Comparison of ENCODE assay signal across 11 cellular contexts in the genomic region with DNA sequence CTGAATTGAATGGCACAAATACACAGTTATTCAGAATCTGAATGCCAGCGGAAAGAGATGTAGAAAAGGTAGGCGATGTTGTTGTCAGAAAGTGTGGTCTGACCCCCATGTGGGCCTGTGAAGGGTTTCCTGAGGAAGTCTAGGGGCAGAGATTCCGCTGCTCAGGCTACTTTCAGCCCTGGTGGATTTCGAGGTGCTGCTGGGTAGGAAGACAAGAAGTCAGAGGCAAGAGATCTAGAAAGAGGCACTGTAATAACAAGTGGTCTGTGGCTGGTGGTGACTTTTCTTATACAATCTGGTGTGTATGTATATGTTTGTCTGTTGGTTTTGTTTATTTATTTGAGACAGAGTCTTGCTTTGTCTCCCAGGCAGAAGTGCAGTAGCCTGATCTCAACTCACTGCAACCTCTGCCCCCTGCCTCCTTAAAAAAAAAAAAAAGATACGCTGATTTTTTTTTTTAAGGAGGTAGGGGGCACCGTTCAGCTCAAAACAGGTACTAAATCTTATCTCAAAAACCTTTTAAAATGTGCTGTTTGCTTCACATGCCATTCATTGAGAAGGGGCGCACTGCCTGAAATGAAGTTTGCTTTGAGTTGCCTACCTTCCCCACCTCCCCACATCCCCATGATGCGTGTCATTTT. TPM values are rescaled to one million over a fixed set of nuclear protein-coding genes. Genes with fewer than 3 reads are reported as not detected.
DNase-seq lines count a peak whose midpoint lies in the region; ATAC-seq and TF ChIP-seq lines count a peak whose summit lies in the region.
"Had no signal": no experiment of that assay in that cellular context is flagged by ENCODE, and none has a peak within 500 bp of the region (broad histone marks: within the 10 kb centered on the region; RNA-seq: fewer than 3 reads in every experiment).

No MANE protein-coding gene starts in this region.

- 53% methylated on average over 8 of the region's 8 CpGs for WGBS in esophagus muscularis mucosa

- intact Hi-C loops in activated CD4-positive, alpha-beta memory T cell treated with anti-CD3 and anti-CD28 coated beads for 36 hours (cut with micrococcal nuclease): loop anchor here (1.0 kb wide), 1 partner anchor 10 kb away; no protein-coding TSS in a partner anchor
- intact Hi-C loops in esophagus muscularis mucosa (cut with DNase I): no loop called here

- no peaks in the 10 kb centered on the region for H3K36me3 Mint-ChIP-seq in activated CD4-positive, alpha-beta memory T cell treated with anti-CD3 and anti-CD28 coated beads for 36 hours
- H3K36me3 Mint-ChIP-seq in chondrocyte (ENCODE audit: low read depth): no peaks in the 10 kb centered on the region

- no peak overlapping the region for H3K4me3 ChIP-seq in esophagus muscularis mucosa

- TF ChIP-seq POLR2A in esophagus muscularis mucosa (IDR thresholded peaks at IDR 0.05; ENCODE audit: low read depth): no peak

- CTCF ChIA-PET in activated CD4-positive, alpha-beta memory T cell treated with anti-CD3 and anti-CD28 coated beads for 36 hours (lab: Charles Lee): interaction anchor here (1.3 kb wide), 1 partner anchor 14 kb away, joined by 7 read pairs; no protein-coding TSS in a partner anchor

- peaks cover 0 to 12% (median 1%) of the 10 kb centered on the region in 4 donors for H3K4me1 ChIP-seq in esophagus muscularis mucosa

- H3K27ac Mint-ChIP-seq in activated CD4-positive, alpha-beta memory T cell treated with anti-CD3 and anti-CD28 coated beads for 36 hours: no peak overlapping the region
- no peak overlapping the region for H3K27ac Mint-ChIP-seq in chondrocyte (ENCODE audit: unreplicated experiment)

- peaks cover 22% of the 10 kb centered on the region for H3K27me3 Mint-ChIP-seq in activated CD4-positive, alpha-beta memory T cell treated with anti-CD3 and anti-CD28 coated beads for 36 hours
- H3K27me3 Mint-ChIP-seq in chondrocyte (ENCODE audit: low read depth): no peaks in the 10 kb centered on the region

- no peak overlapping the region for H3K27ac ChIP-seq in esophagus muscularis mucosa (replicated peaks in 1 of 4)

- peaks cover 28% of the 10 kb centered on the region for H3K4me1 Mint-ChIP-seq in activated CD4-positive, alpha-beta memory T cell treated with anti-CD3 and anti-CD28 coated beads for 36 hours (ENCODE audit: low read depth)
- peaks cover 12% of the 10 kb centered on the region for H3K4me1 Mint-ChIP-seq in chondrocyte (ENCODE audit: low read depth)

- peak; percentile 22 for TF ChIP-seq CTCF in chondrocyte (IDR thresholded peaks at IDR 0.05)
- TF ChIP-seq CTCF in esophagus muscularis mucosa (IDR thresholded peaks at IDR 0.05): no peak

- POLR2A ChIA-PET in activated CD4-positive, alpha-beta memory T cell treated with anti-CD3 and anti-CD28 coated beads for 36 hours (lab: Charles Lee): no interaction called here

- H3K27me3 ChIP-seq in esophagus muscularis mucosa: no peaks in the 10 kb centered on the region

- H3K9me3 ChIP-seq in esophagus muscularis mucosa: no peaks in the 10 kb centered on the region

- peak; percentile 41 for DNase-seq in stimulated activated CD4-positive, alpha-beta T cell treated with anti-CD3 and anti-CD28 coated beads, Interleukin-15, amount 100 ng/mL, for 24 hours
- no peak for DNase-seq in stimulated activated CD4-positive, alpha-beta T cell treated with anti-CD3 and anti-CD28 coated beads, Interleukin-2, amount 100 ng/mL, for 48 hours
- peak; percentile 56 for DNase-seq in activated CD4-positive, alpha-beta memory T cell treated with anti-CD3 and anti-CD28 coated beads for 36 hours
- DNase-seq in chondrocyte (ENCODE audit: low spot score) (no peak), esophagus muscularis mucosa (ENCODE audit: extremely low spot score) (no peak), H4 (ENCODE audit: low spot score) (no peak), inferior parietal cortex (ENCODE audit: extremely low spot score) (no peak)
- DNase-seq: left colon had no signal

- no peaks in the 10 kb centered on the region for H3K36me3 ChIP-seq in esophagus muscularis mucosa

- no peak for ATAC-seq in HG03280 (IDR thresholded peaks at IDR 0.05; ENCODE audit: unreplicated experiment)
- ATAC-seq: left colon had no signal

- TF ChIP-seq EP300 in esophagus muscularis mucosa (IDR thresholded peaks at IDR 0.05): no peak

- H3K9me3 Mint-ChIP-seq in activated CD4-positive, alpha-beta memory T cell treated with anti-CD3 and anti-CD28 coated beads for 36 hours: no peaks in the 10 kb centered on the region
- no peaks in the 10 kb centered on the region for H3K9me3 Mint-ChIP-seq in chondrocyte (ENCODE audit: low read depth)

- H3K4me3 Mint-ChIP-seq in activated CD4-positive, alpha-beta memory T cell treated with anti-CD3 and anti-CD28 coated beads for 36 hours: peak overlapping the region; percentile 27
- H3K4me3 Mint-ChIP-seq in chondrocyte (ENCODE audit: unreplicated experiment): no peak overlapping the region

RNA-seq across cellular contexts. Expression of gene MANSC4, which starts 27.1 kb away (rescaled TPM):
- total RNA-seq in activated CD4-positive, alpha-beta memory T cell treated with anti-CD3 and anti-CD28 coated beads for 36 hours: not detected
- total RNA-seq in chondrocyte (not detected in 3 replicates), esophagus muscularis mucosa (under 1 TPM in 1 of 4 donors, not detected in 3; 0.39 TPM)
- not detected in 2 replicates for total RNA-seq in H4 (2014; rRNA removed; shearing (Covaris generic))
- total RNA-seq: left colon, MCF 10A, skeletal muscle tissue had no signal

RNA-seq across cellular contexts. Expression of gene KLHL42, which starts 27.1 kb away (rescaled TPM):
- total RNA-seq in activated CD4-positive, alpha-beta memory T cell treated with anti-CD3 and anti-CD28 coated beads for 36 hours: 1 to 10 TPM; 8.2 to 9.1 TPM
- total RNA-seq in chondrocyte (27.7 to 31.9 TPM (median 28.8 TPM) in 3 replicates), esophagus muscularis mucosa (100 to 1,000 TPM in 2 of 4 donors, 10 to 100 TPM in 2; 66.1 to 134 (median 91.0) TPM)
- 5.0 and 7.4 TPM in 2 replicates for total RNA-seq in H4 (2014; rRNA removed; shearing (Covaris generic))

Comparison
In these comparisons a context has a peak if more than half of its experiments do, and no peak if none do; other contexts are left out.
1. DNase-seq: peak in stimulated activated CD4-positive, alpha-beta T cell treated with anti-CD3 and anti-CD28 coated beads, Interleukin-15, amount 100 ng/mL, for 24 hours (single experiment) and activated CD4-positive, alpha-beta memory T cell treated with anti-CD3 and anti-CD28 coated beads for 36 hours (single experiment); none in stimulated activated CD4-positive, alpha-beta T cell treated with anti-CD3 and anti-CD28 coated beads, Interleukin-2, amount 100 ng/mL, for 48 hours (0 of 2), chondrocyte (single experiment), esophagus muscularis mucosa (single experiment), H4 (single experiment) and inferior parietal cortex (single experiment).